In the genomic region with DNA sequence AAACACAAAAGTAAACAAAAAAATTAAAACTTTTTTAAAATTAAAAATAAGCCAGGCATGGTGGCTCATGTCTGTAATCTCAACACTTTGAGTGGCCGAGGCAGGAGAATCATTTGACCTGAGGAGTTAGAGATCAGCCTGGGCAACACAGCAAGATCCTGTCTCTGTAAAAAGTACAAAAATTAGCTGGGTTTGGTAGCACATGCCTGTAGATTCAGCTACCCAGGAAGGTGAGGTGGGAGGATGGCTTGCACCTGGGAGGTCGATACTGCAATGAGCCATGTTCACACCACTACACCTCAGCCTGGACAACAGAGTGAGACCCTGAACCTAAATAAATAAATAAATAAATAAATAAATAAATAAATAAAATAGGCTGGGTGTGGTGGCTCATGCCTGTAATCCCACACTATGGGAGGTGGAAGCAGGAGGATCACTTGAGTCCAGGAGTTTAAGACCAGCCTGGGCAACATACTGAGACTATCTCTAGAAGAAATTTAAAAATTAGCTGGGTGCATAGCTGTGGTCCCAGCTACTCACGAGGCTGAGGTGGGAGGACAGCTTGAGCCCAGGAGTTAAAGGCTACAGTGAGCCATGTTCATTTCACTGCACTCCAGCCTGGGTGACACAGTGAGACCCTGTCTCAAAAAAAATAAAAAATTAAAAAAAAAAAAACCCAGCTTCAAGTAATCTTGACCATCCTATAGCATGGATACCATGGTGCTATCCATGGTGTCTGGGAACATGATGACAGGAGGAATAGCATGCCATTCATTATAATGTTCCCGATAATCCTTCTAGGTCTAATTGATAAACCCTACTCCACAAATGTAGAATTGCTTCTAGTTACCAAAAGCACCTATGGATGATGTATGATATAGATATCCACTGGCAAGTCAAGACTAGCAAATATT, we compare ENCODE assay signal across 25 cellular contexts.
"Had no signal": no experiment of that assay in that cellular context is flagged by ENCODE, and none has a peak within 500 bp of the region (broad histone marks: within the 10 kb centered on the region; RNA-seq: fewer than 3 reads in every experiment).

No MANE protein-coding gene starts in this region.

- H3K36me3 ChIP-seq: ascending aorta, brain microvascular endothelial cell, neural progenitor cell, prostate gland, right atrium auricular region, uterus, WERI-Rb-1 had no signal

- H3K27ac ChIP-seq: ascending aorta, neural progenitor cell, prostate gland, testis, WERI-Rb-1 had no signal

- H3K27me3 ChIP-seq: ascending aorta, brain microvascular endothelial cell, dorsolateral prefrontal cortex, right atrium auricular region, testis, uterus had no signal

- H3K27ac Mint-ChIP-seq: activated CD8-positive, alpha-beta T cell treated with anti-CD3 and anti-CD28 coated beads, Interleukin-2, amount 10 ng/mL, durations not matched to agents 7 days and 5 days; activated naive CD4-positive, alpha-beta T cell treated with anti-CD3 and anti-CD28 coated beads, Interleukin-2, amount 50 U/mL, for 72 hours; activated T-helper 17 cell treated with anti-CD3 and anti-CD28 coated beads, Interleukin-2, amount 50 U/mL, for 72 hours; neural progenitor cell; stimulated activated effector memory CD8-positive, alpha-beta T cell treated with anti-CD3 and anti-CD28 coated beads, Interleukin-12 subunit alpha, Interleukin-12 subunit beta, amount 100 ng/mL, for 72 hours had no signal

- DNase-seq: activated CD4-positive, alpha-beta T cell treated with anti-CD3 and anti-CD28 coated beads for 1 hour; activated CD4-positive, alpha-beta T cell treated with anti-CD3 and anti-CD28 coated beads, Interleukin-2, amount 50 U/mL, for 1 hour; activated CD8-positive, alpha-beta T cell treated with anti-CD3 and anti-CD28 coated beads, Interleukin-2, amount 10 ng/mL, durations not matched to agents 7 days and 5 days; brain microvascular endothelial cell; central memory CD4-positive, alpha-beta T cell; dorsolateral prefrontal cortex; effector memory CD8-positive, alpha-beta T cell; foreskin melanocyte; hypothalamus; left cardiac atrium; naive B cell; stimulated activated CD4-positive, alpha-beta T cell treated with anti-CD3 and anti-CD28 coated beads, Interleukin-2, amount 100 ng/mL, for 24 hours; T-helper 1 cell; testis; trophoblast cell; uterus; WERI-Rb-1 had no signal

- H3K4me3 Mint-ChIP-seq: activated CD8-positive, alpha-beta T cell treated with anti-CD3 and anti-CD28 coated beads, Interleukin-2, amount 10 ng/mL, durations not matched to agents 7 days and 5 days; activated T-helper 17 cell treated with anti-CD3 and anti-CD28 coated beads, Interleukin-2, amount 50 U/mL, for 72 hours; effector memory CD8-positive, alpha-beta T cell; neural progenitor cell; stimulated activated effector memory CD8-positive, alpha-beta T cell treated with anti-CD3 and anti-CD28 coated beads, Interleukin-12 subunit alpha, Interleukin-12 subunit beta, amount 100 ng/mL, for 72 hours had no signal

- H3K9me3 ChIP-seq: ascending aorta, prostate gland, right atrium auricular region, testis, uterus had no signal

- ATAC-seq: activated CD8-positive, alpha-beta T cell treated with anti-CD3 and anti-CD28 coated beads, Interleukin-2, amount 10 ng/mL, durations not matched to agents 7 days and 5 days; activated naive CD4-positive, alpha-beta T cell treated with anti-CD3 and anti-CD28 coated beads, Interleukin-2, amount 50 U/mL, for 72 hours; activated T-helper 17 cell treated with anti-CD3 and anti-CD28 coated beads, Interleukin-2, amount 50 U/mL, for 72 hours; effector memory CD8-positive, alpha-beta T cell; esophagus mucosa; left cardiac atrium; stimulated activated effector memory CD8-positive, alpha-beta T cell treated with anti-CD3 and anti-CD28 coated beads, Interleukin-12 subunit alpha, Interleukin-12 subunit beta, amount 100 ng/mL, for 72 hours had no signal

- H3K4me3 ChIP-seq: ascending aorta, dorsolateral prefrontal cortex, neural progenitor cell, prostate gland, right atrium auricular region, testis, uterus had no signal

- H3K9me3 Mint-ChIP-seq: activated naive CD4-positive, alpha-beta T cell treated with anti-CD3 and anti-CD28 coated beads, Interleukin-2, amount 50 U/mL, for 72 hours; activated T-helper 17 cell treated with anti-CD3 and anti-CD28 coated beads, Interleukin-2, amount 50 U/mL, for 72 hours; effector memory CD8-positive, alpha-beta T cell; naive B cell; neural progenitor cell; stimulated activated effector memory CD8-positive, alpha-beta T cell treated with anti-CD3 and anti-CD28 coated beads, Interleukin-12 subunit alpha, Interleukin-12 subunit beta, amount 100 ng/mL, for 72 hours had no signal

- H3K36me3 Mint-ChIP-seq: activated naive CD4-positive, alpha-beta T cell treated with anti-CD3 and anti-CD28 coated beads, Interleukin-2, amount 50 U/mL, for 72 hours; naive B cell; neural progenitor cell had no signal

- H3K27me3 Mint-ChIP-seq: activated T-helper 17 cell treated with anti-CD3 and anti-CD28 coated beads, Interleukin-2, amount 50 U/mL, for 72 hours; effector memory CD8-positive, alpha-beta T cell; naive B cell had no signal

- H3K4me1 ChIP-seq: neural progenitor cell, prostate gland, uterus had no signal
